Comparison of ENCODE assay signal across 9 cellular contexts in genomic region chr6:106927531-106928398, GRCh38. TPM values are rescaled to one million over a fixed set of nuclear protein-coding genes. Genes with fewer than 3 reads are reported as not detected.
DNase-seq lines count a peak whose midpoint lies in the region; ATAC-seq and TF ChIP-seq lines count a peak whose summit lies in the region.
"Had no signal": no experiment of that assay in that cellular context is flagged by ENCODE, and none has a peak within 500 bp of the region (broad histone marks: within the 10 kb centered on the region; RNA-seq: fewer than 3 reads in every experiment).

No MANE protein-coding gene starts in this region.

- no peak for TF ChIP-seq CTCF in brain microvascular endothelial cell (IDR thresholded peaks at IDR 0.05; ENCODE audit: low read depth, low read length, missing control alignments)
- no peak for TF ChIP-seq CTCF in neural crest cell (conservative IDR thresholded peaks at IDR 0.05)

- peaks cover 30% of the 10 kb centered on the region for H3K27me3 Mint-ChIP-seq in neural crest cell (ENCODE audit: low read depth)
- H3K27me3 Mint-ChIP-seq in T-helper 2 cell treated with Interferon-gamma antibody and Interleukin-4, amounts not matched to agents 5 μg/mL and 100 μg/mL, for 36 hours (ENCODE audit: low read depth), result peaks cover 24% of the 10 kb centered on the region

- H3K27me3 ChIP-seq in brain microvascular endothelial cell (replicated peaks), result no peaks in the 10 kb centered on the region

- H3K9me3 Mint-ChIP-seq in neural crest cell, result no peaks in the 10 kb centered on the region
- no peaks in the 10 kb centered on the region for H3K9me3 Mint-ChIP-seq in T-helper 2 cell treated with Interferon-gamma antibody and Interleukin-4, amounts not matched to agents 5 μg/mL and 100 μg/mL, for 36 hours
- H3K9me3 Mint-ChIP-seq: activated naive CD4-positive, alpha-beta T cell treated with anti-CD3 and anti-CD28 coated beads, Interleukin-2, amount 50 U/mL, for 24 hours had no signal

- no peak overlapping the region for H3K4me3 Mint-ChIP-seq in neural crest cell
- H3K4me3 Mint-ChIP-seq in T-helper 2 cell treated with Interferon-gamma antibody and Interleukin-4, amounts not matched to agents 5 μg/mL and 100 μg/mL, for 36 hours, result no peak overlapping the region
- H3K4me3 Mint-ChIP-seq: activated naive CD4-positive, alpha-beta T cell treated with anti-CD3 and anti-CD28 coated beads, Interleukin-2, amount 50 U/mL, for 24 hours had no signal

- DNase-seq in GM19240 (ENCODE audit: insufficient read length, low spot score) (peak; percentile 10), NCI-H460 (ENCODE audit: extremely low read depth, low read depth) (peak; percentile 46), brain microvascular endothelial cell (peak; percentile 43), neural crest cell (ENCODE audit: low read depth, low spot score) (peak; percentile 69), DMS79 treated with DMSO at 0.1 percent for 48 hours (lab: John Stamatoyannopoulos, UW) (no peak)
- DNase-seq in T-helper 2 cell treated with Interferon-gamma antibody and Interleukin-4, amounts not matched to agents 5 μg/mL and 100 μg/mL, for 36 hours (ENCODE audit: low spot score), result no peak

- H3K4me1 Mint-ChIP-seq in neural crest cell, result peaks cover 7% of the 10 kb centered on the region
- no peaks in the 10 kb centered on the region for H3K4me1 Mint-ChIP-seq in T-helper 2 cell treated with Interferon-gamma antibody and Interleukin-4, amounts not matched to agents 5 μg/mL and 100 μg/mL, for 36 hours (ENCODE audit: low read depth)
- H3K4me1 Mint-ChIP-seq: activated naive CD4-positive, alpha-beta T cell treated with anti-CD3 and anti-CD28 coated beads, Interleukin-2, amount 50 U/mL, for 24 hours had no signal

- no peaks in the 10 kb centered on the region for H3K36me3 Mint-ChIP-seq in neural crest cell (ENCODE audit: low read depth)
- no peaks in the 10 kb centered on the region for H3K36me3 Mint-ChIP-seq in T-helper 2 cell treated with Interferon-gamma antibody and Interleukin-4, amounts not matched to agents 5 μg/mL and 100 μg/mL, for 36 hours (ENCODE audit: low read depth)
- H3K36me3 Mint-ChIP-seq: activated naive CD4-positive, alpha-beta T cell treated with anti-CD3 and anti-CD28 coated beads, Interleukin-2, amount 50 U/mL, for 24 hours had no signal

- no peak overlapping the region for H3K27ac Mint-ChIP-seq in neural crest cell (ENCODE audit: unreplicated experiment)
- H3K27ac Mint-ChIP-seq in T-helper 2 cell treated with Interferon-gamma antibody and Interleukin-4, amounts not matched to agents 5 μg/mL and 100 μg/mL, for 36 hours, result no peak overlapping the region
- H3K27ac Mint-ChIP-seq: activated naive CD4-positive, alpha-beta T cell treated with anti-CD3 and anti-CD28 coated beads, Interleukin-2, amount 50 U/mL, for 24 hours had no signal

- in situ Hi-C loops in brain microvascular endothelial cell (cut with HindIII; ENCODE audit: low pct_ligation_motif_present, low sequenced_read_pairs), result no loop called here

- no peak for ATAC-seq in GM19328 (IDR thresholded peaks at IDR 0.05; ENCODE audit: unreplicated experiment)
- no peak for ATAC-seq in HG03460 (IDR thresholded peaks at IDR 0.05; ENCODE audit: unreplicated experiment)

- no peaks in the 10 kb centered on the region for H3K36me3 ChIP-seq in brain microvascular endothelial cell (replicated peaks)

- no peak overlapping the region for H3K4me3 ChIP-seq in brain microvascular endothelial cell (ENCODE audit: low read depth, low read length)

- H3K27ac ChIP-seq in brain microvascular endothelial cell, result no peak overlapping the region

RNA-seq across cellular contexts. Expression of gene CD24, which starts 46.8 kb away (rescaled TPM):
- 303 and 305 TPM in 2 replicates for total RNA-seq in NCI-H460 (2014; rRNA removed; shearing (Covaris generic))
- 102 and 125 TPM in 2 replicates for polyA plus RNA-seq in NCI-H460 (2014; cell fraction: nucleus; rRNA removed)
- total RNA-seq in neural crest cell, result 333 and 352 TPM in 2 replicates

Comparison
In these comparisons a context has a peak if more than half of its experiments do, and no peak if none do; other contexts are left out.
1. DNase-seq: peak in GM19240 (single experiment), NCI-H460 (single experiment), brain microvascular endothelial cell (single experiment) and neural crest cell (single experiment); none in T-helper 2 cell treated with Interferon-gamma antibody and Interleukin-4, amounts not matched to agents 5 μg/mL and 100 μg/mL, for 36 hours (single experiment) and DMS79 treated with DMSO at 0.1 percent for 48 hours (single experiment).